Comparison of ENCODE assay signal across 20 cellular contexts in genomic region chr7:13259908-13260307, GRCh38.
"Had no signal": no experiment of that assay in that cellular context is flagged by ENCODE, and none has a peak within 500 bp of the region (broad histone marks: within the 10 kb centered on the region; RNA-seq: fewer than 3 reads in every experiment).

No MANE protein-coding gene starts in this region.

- H3K4me1 ChIP-seq: left lung, pancreas, psoas muscle, right atrium auricular region, stomach, suprapubic skin, tibial nerve had no signal

- H3K27me3 ChIP-seq: left lung, pancreas, right atrium auricular region, stomach, suprapubic skin, tibial nerve had no signal

- H3K4me3 ChIP-seq: cardiac muscle cell, left lung, lung, pancreas, psoas muscle, right atrium auricular region, stomach, suprapubic skin, tibial nerve had no signal

- DNase-seq: activated CD4-positive, alpha-beta memory T cell treated with anti-CD3 and anti-CD28 coated beads, Interleukin-2, amount 10 ng/mL, durations not matched to agents 7 days and 5 days; activated CD4-positive, alpha-beta T cell treated with anti-CD3 and anti-CD28 coated beads, Interleukin-2, amount 10 ng/mL, durations not matched to agents 24 days and 14 days; activated effector memory CD4-positive, alpha-beta T cell treated with anti-CD3 and anti-CD28 coated beads, Interleukin-2, amount 50 U/mL, for 16 hours; activated naive CD4-positive, alpha-beta T cell treated with anti-CD3 and anti-CD28 coated beads, Interleukin-2, amount 50 U/mL, for 16 hours; activated naive CD8-positive, alpha-beta T cell treated with anti-CD3 and anti-CD28 coated beads, Interleukin-2, amount 50 U/mL, for 24 hours; activated T-cell treated with anti-CD3 and anti-CD28 coated beads, Interleukin-2, amount 50 U/mL, for 72 hours; effector CD4-positive, alpha-beta T cell; foreskin fibroblast; kidney glomerular epithelial cell; left lung; natural killer cell; pancreas; psoas muscle; stomach; T-helper 1 cell had no signal

- H3K27ac ChIP-seq: cardiac muscle cell, left lung, pancreas, psoas muscle, right atrium auricular region, stomach, suprapubic skin, tibial nerve had no signal

- H3K9me3 ChIP-seq: left lung, pancreas, psoas muscle, right atrium auricular region, stomach, suprapubic skin, tibial nerve had no signal

- ATAC-seq: activated naive CD8-positive, alpha-beta T cell treated with anti-CD3 and anti-CD28 coated beads, Interleukin-2, amount 50 U/mL, for 24 hours; activated T-cell treated with anti-CD3 and anti-CD28 coated beads, Interleukin-2, amount 50 U/mL, for 72 hours; left lung; natural killer cell; pancreas; psoas muscle had no signal

- H3K36me3 ChIP-seq: cardiac muscle cell, left lung, pancreas, right atrium auricular region, stomach, suprapubic skin, tibial nerve had no signal
